In genomic region chr18:75854174-75854573, GRCh38 we compare ENCODE assay signal across 10 cellular contexts.
DNase-seq lines count a peak whose midpoint lies in the region; ATAC-seq and TF ChIP-seq lines count a peak whose summit lies in the region.
"Had no signal": no experiment of that assay in that cellular context is flagged by ENCODE, and none has a peak within 500 bp of the region (broad histone marks: within the 10 kb centered on the region; RNA-seq: fewer than 3 reads in every experiment).

No MANE protein-coding gene starts in this region.

- no peaks in the 10 kb centered on the region for H4K20me1 ChIP-seq in OCI-LY3 (ENCODE audit: insufficient read depth, low read length)

- H3K27me3 ChIP-seq in BE2C: no peaks in the 10 kb centered on the region
- no peaks in the 10 kb centered on the region; the same call in 1 of the 2 replicates for H3K27me3 ChIP-seq in OCI-LY3 (ENCODE audit: low read depth, low read length)
- no peaks in the 10 kb centered on the region for H3K27me3 ChIP-seq in foreskin keratinocyte
- H3K27me3 ChIP-seq: ascending aorta, neutrophil had no signal

- H3K4me3 ChIP-seq in BE2C (ENCODE audit: low read depth, low read length) (no peak overlapping the region), GM12865 (ENCODE audit: low read depth, low read length) (no peak overlapping the region), OCI-LY3 (ENCODE audit: low read length) (no peak overlapping the region)
- H3K4me3 ChIP-seq: ascending aorta had no signal

- no peak overlapping the region for H3K4me2 ChIP-seq in OCI-LY3 (ENCODE audit: low read length)

- H3K4me1 ChIP-seq in BE2C: no peaks in the 10 kb centered on the region
- no peaks in the 10 kb centered on the region for H3K4me1 ChIP-seq in OCI-LY3 (ENCODE audit: low read length)
- no peaks in the 10 kb centered on the region for H3K4me1 ChIP-seq in foreskin keratinocyte
- H3K4me1 ChIP-seq: ascending aorta had no signal

- ATAC-seq in foreskin keratinocyte (no peak), HG03139 (IDR thresholded peaks at IDR 0.05; ENCODE audit: unreplicated experiment) (no peak), esophagus mucosa (no peak), GM18868 (IDR thresholded peaks at IDR 0.05; ENCODE audit: unreplicated experiment) (no peak)

- no peaks in the 10 kb centered on the region for H3K36me3 ChIP-seq in BE2C
- no peaks in the 10 kb centered on the region for H3K36me3 ChIP-seq in OCI-LY3 (replicated peaks; ENCODE audit: low read depth, low read length)
- H3K36me3 ChIP-seq: ascending aorta, neutrophil had no signal

- H3K79me2 ChIP-seq in OCI-LY3 (ENCODE audit: low read length): no peaks in the 10 kb centered on the region

- no peak overlapping the region for H2AFZ ChIP-seq in OCI-LY3 (ENCODE audit: low read depth, low read length)

- no peak overlapping the region for H3K9ac ChIP-seq in OCI-LY3 (ENCODE audit: low read length)

- DNase-seq in BE2C (peak; percentile 9), GM12865 (ENCODE audit: low read depth) (peak; percentile 27), foreskin keratinocyte (no peak), GM20000 (ENCODE audit: low spot score) (no peak)

- TF ChIP-seq CTCF in BE2C (IDR thresholded peaks at IDR 0.05; ENCODE audit: low read depth, low read length) (peak; percentile 46), GM12865 (IDR thresholded peaks at IDR 0.05; ENCODE audit: insufficient read depth, low read depth, low read length, missing control alignments) (peak; percentile 48), OCI-LY3 (IDR thresholded peaks at IDR 0.05; ENCODE audit: low read depth, low read length) (peak; percentile 75), foreskin keratinocyte (conservative IDR thresholded peaks at IDR 0.05) (peak; percentile 22), GM20000 (IDR thresholded peaks at IDR 0.05; ENCODE audit: extremely low read depth, missing control alignments) (no peak)

- H3K27ac ChIP-seq in OCI-LY3 (ENCODE audit: low read length): no peak overlapping the region
- no peak overlapping the region for H3K27ac ChIP-seq in foreskin keratinocyte
- H3K27ac ChIP-seq: ascending aorta, neutrophil had no signal

- H3K9me3 ChIP-seq in BE2C: no peaks in the 10 kb centered on the region
- no peaks in the 10 kb centered on the region for H3K9me3 ChIP-seq in OCI-LY3 (ENCODE audit: insufficient read depth, low read length)
- H3K9me3 ChIP-seq: ascending aorta, neutrophil had no signal

Comparison
In these comparisons a context has a peak if more than half of its experiments do, and no peak if none do; other contexts are left out.
1. DNase-seq: peak in BE2C (single experiment) and GM12865 (single experiment); none in foreskin keratinocyte (0 of 2) and GM20000 (single experiment).